In the genomic region with DNA sequence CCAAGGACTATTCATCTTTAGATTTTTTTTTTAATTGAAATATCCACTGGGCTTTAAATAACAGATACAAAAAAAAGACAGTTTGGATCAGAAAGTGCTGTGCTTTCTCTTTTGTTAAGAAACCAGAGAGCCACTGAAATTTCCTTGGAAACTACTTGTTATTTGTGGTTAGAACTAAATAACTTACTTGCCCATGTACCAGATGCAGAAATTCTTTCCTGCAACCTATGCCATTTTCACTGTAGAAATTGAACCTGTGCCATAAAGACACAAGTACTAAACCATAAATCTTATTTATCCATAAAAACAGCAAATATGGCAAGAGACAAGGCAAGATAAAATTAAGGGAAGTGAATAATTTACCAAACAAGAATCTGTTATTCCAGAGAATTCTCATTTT, we compare ENCODE assay signal across 1 cellular context.
TF ChIP-seq lines count a peak whose summit lies in the region.

No MANE protein-coding gene starts in this region.

TF ChIP-seq in SK-N-SH treated with all-trans-retinoic acid at 6 μM for 48 hours, 23 proteins besides CTCF, POLR2A, EP300 and RAD21 (continued from another document):
- TF ChIP-seq ZNF8 (CRISPR knock-in tag; IDR thresholded peaks at IDR 0.05) (no peak), TOX (CRISPR knock-in tag; IDR thresholded peaks at IDR 0.05; ENCODE audit: borderline replicate concordance) (no peak), CSDC2 (CRISPR knock-in tag; IDR thresholded peaks at IDR 0.05) (no peak), PATZ1 (CRISPR knock-in tag; IDR thresholded peaks at IDR 0.05; ENCODE audit: borderline replicate concordance) (no peak), CSRNP3 (CRISPR knock-in tag; IDR thresholded peaks at IDR 0.05) (no peak)
